ENCODE assay signal across 9 cellular contexts in genomic region chr16:71499775-71500364, GRCh38. TPM values are rescaled to one million over a fixed set of nuclear protein-coding genes. Genes with fewer than 3 reads are reported as not detected.
DNase-seq lines count a peak whose midpoint lies in the region; ATAC-seq, FAIRE-seq and TF ChIP-seq lines count a peak whose summit lies in the region.
"Had no signal": no experiment of that assay in that cellular context is flagged by ENCODE, and none has a peak within 500 bp of the region (broad histone marks: within the 10 kb centered on the region; RNA-seq: fewer than 3 reads in every experiment).

No MANE protein-coding gene starts in this region.

- no peaks in the 10 kb centered on the region for H3K36me3 ChIP-seq in BJ (ENCODE audit: control insufficient read depth, insufficient read depth, low read length)
- no peaks in the 10 kb centered on the region for H3K36me3 ChIP-seq in HepG2 (replicated peaks in 1 of 2; ENCODE audit: control insufficient read depth in 1 of 2, insufficient read depth in 2 of 2, low read length in 2 of 2)

- POLR2A ChIA-PET in BJ (lab: Charles Lee) = no interaction called here
- POLR2A ChIA-PET in HepG2 (lab: Yijun Ruan, JAX) = interaction anchor here (0.7 to 1.3 kb wide), 3 partner anchors 16 to 73 kb away, joined by 3 to 10 read pairs (median 5); partner anchors contain the start of gene ZNF23

- no TSS peak for BruUV-seq in HepG2 (replicated peaks; lab: Mats Ljungman, UMichigan)

- no peaks in the 10 kb centered on the region for H3K9me3 Mint-ChIP-seq in central memory CD8-positive, alpha-beta T cell
- no peaks in the 10 kb centered on the region for H3K9me3 Mint-ChIP-seq in stimulated activated effector memory CD8-positive, alpha-beta T cell treated with anti-CD3 and anti-CD28 coated beads, Interleukin-12 subunit alpha, Interleukin-12 subunit beta, amount 100 ng/mL, for 72 hours

- peak; percentile 84 for TF ChIP-seq RAD21 in HepG2 (CRISPR knock-in tag; IDR thresholded peaks at IDR 0.05)

- intact Hi-C loops in HepG2 (cut with micrococcal nuclease; ENCODE audit: unreplicated experiment) = loop anchor here (1.0 to 5.0 kb wide), 4 partner anchors 37 to 88 kb away; partner anchors contain the start of gene ZNF23

- no peak overlapping the region for H3K4me3 Mint-ChIP-seq in central memory CD8-positive, alpha-beta T cell
- H3K4me3 Mint-ChIP-seq in stimulated activated effector memory CD8-positive, alpha-beta T cell treated with anti-CD3 and anti-CD28 coated beads, Interleukin-12 subunit alpha, Interleukin-12 subunit beta, amount 100 ng/mL, for 72 hours = no peak overlapping the region

- TF ChIP-seq EP300 in HepG2 (IDR thresholded peaks at IDR 0.05; ENCODE audit: low read depth in 2 of 2, low read length in 2 of 2) = no peak
- TF ChIP-seq EP300 in HepG2 (CRISPR knock-in tag; IDR thresholded peaks at IDR 0.05; ENCODE audit: borderline replicate concordance) = no peak

- no peak overlapping the region for H3K27ac Mint-ChIP-seq in central memory CD8-positive, alpha-beta T cell (ENCODE audit: low read depth)
- H3K27ac Mint-ChIP-seq in stimulated activated effector memory CD8-positive, alpha-beta T cell treated with anti-CD3 and anti-CD28 coated beads, Interleukin-12 subunit alpha, Interleukin-12 subunit beta, amount 100 ng/mL, for 72 hours = no peak overlapping the region

- no peak overlapping the region for H3K27ac ChIP-seq in HepG2 (ENCODE audit: extremely low read length, insufficient read depth, low read length)

- no peaks in the 10 kb centered on the region for H3K36me3 Mint-ChIP-seq in central memory CD8-positive, alpha-beta T cell (ENCODE audit: insufficient read depth)
- no peaks in the 10 kb centered on the region for H3K36me3 Mint-ChIP-seq in stimulated activated effector memory CD8-positive, alpha-beta T cell treated with anti-CD3 and anti-CD28 coated beads, Interleukin-12 subunit alpha, Interleukin-12 subunit beta, amount 100 ng/mL, for 72 hours

- TF ChIP-seq POLR2A in HepG2 (IDR thresholded peaks at IDR 0.05; ENCODE audit: insufficient read depth in 1 of 2, low read depth in 2 of 2, low read length in 2 of 2) = no peak

- H3K4me1 ChIP-seq in HepG2 (ENCODE audit: insufficient read depth, low read length) = no peaks in the 10 kb centered on the region

- in situ Hi-C loops in HepG2 (cut with HindIII; ENCODE audit: extremely low pct_ligation_motif_present, low pct_unique_long_range_greater_than_20kb) = loop anchor here (5.0 to 10.0 kb wide), 3 partner anchors 37 to 88 kb away; partner anchors contain the start of gene TLE7

- peaks cover 23% of the 10 kb centered on the region for H3K27me3 Mint-ChIP-seq in central memory CD8-positive, alpha-beta T cell

- DNase-seq in BJ (ENCODE audit: low read depth) (no peak), NCI-H146 (lab: John Stamatoyannopoulos, UW) (peak; percentile 27), HepG2 (ENCODE audit: low spot score) (peak; percentile 68), KG1 (lab: John Stamatoyannopoulos, UW) (no peak)
- DNase-seq in central memory CD8-positive, alpha-beta T cell (ENCODE audit: low spot score in 2 of 2) = peak; percentile 26 to 38
- peak; percentile 37 to 63 for DNase-seq in stimulated activated effector memory CD8-positive, alpha-beta T cell treated with anti-CD3 and anti-CD28 coated beads, Interleukin-12 subunit alpha, Interleukin-12 subunit beta, amount 100 ng/mL, for 72 hours (ENCODE audit: low spot score in 2 of 2)

- no peak overlapping the region for H2AFZ ChIP-seq in HepG2 (ENCODE audit: low read length)

- CTCF ChIA-PET in BJ (lab: Yijun Ruan, JAX) (interaction anchor here (0.6 to 7.7 kb wide), 22 partner anchors 9 to 211 kb away, joined by 3 to 170 read pairs (median 4); no protein-coding TSS in a partner anchor), HepG2 (lab: Yijun Ruan, JAX; ENCODE audit: low intra/inter-chr PET ratio, low total read pairs) (interaction anchor here (1.4 to 2.7 kb wide), 6 partner anchors 20 to 111 kb away, joined by 3 to 31 read pairs (median 10); partner anchors contain the start of gene TLE7)

- H3K9me3 ChIP-seq in HepG2 (ENCODE audit: low read length) = no peaks in the 10 kb centered on the region

- peak; percentile 39 for FAIRE-seq in TTC549 (lab: Jason Lieb, UNC)
- peak; percentile 87 for FAIRE-seq in HepG2 (lab: Jason Lieb, UNC)

- no peaks in the 10 kb centered on the region for H4K20me1 ChIP-seq in HepG2 (ENCODE audit: insufficient read depth, low read length)

- H3K9ac ChIP-seq in HepG2 (ENCODE audit: insufficient read depth, low read depth, low read length) = no peak overlapping the region

- no peaks in the 10 kb centered on the region; the same call in 1 of the 2 replicates for H3K27me3 ChIP-seq in BJ (ENCODE audit: control insufficient read depth, insufficient read depth, low read length)
- H3K27me3 ChIP-seq in HepG2 (ENCODE audit: control insufficient read depth in 1 of 2, insufficient read depth in 2 of 2, low read length in 2 of 2) = no peaks in the 10 kb centered on the region

- ATAC-seq in GM19043 (IDR thresholded peaks at IDR 0.05; ENCODE audit: low read depth, unreplicated experiment) = peak; percentile 81
- ATAC-seq in central memory CD8-positive, alpha-beta T cell (replicated peaks; ENCODE audit: extremely low read depth, poor library complexity, severe bottlenecking) = no peak
- ATAC-seq in HepG2 = peak; percentile 85
- ATAC-seq in stimulated activated effector memory CD8-positive, alpha-beta T cell treated with anti-CD3 and anti-CD28 coated beads, Interleukin-12 subunit alpha, Interleukin-12 subunit beta, amount 100 ng/mL, for 72 hours = peak; percentile 70

- H3K4me2 ChIP-seq in HepG2 (ENCODE audit: low read depth, low read length) = no peak overlapping the region

- WGBS in HepG2 (ENCODE audit: low lambda C conversion rate) = 0% methylated on average over 3 of the region's 3 CpGs

- no peaks in the 10 kb centered on the region for H3K4me1 Mint-ChIP-seq in central memory CD8-positive, alpha-beta T cell
- H3K4me1 Mint-ChIP-seq in stimulated activated effector memory CD8-positive, alpha-beta T cell treated with anti-CD3 and anti-CD28 coated beads, Interleukin-12 subunit alpha, Interleukin-12 subunit beta, amount 100 ng/mL, for 72 hours = no peaks in the 10 kb centered on the region

- H3K4me3 ChIP-seq in BJ (ENCODE audit: low read depth, low read length) (no peak overlapping the region), HepG2 (replicated peaks in 1 of 3; ENCODE audit: insufficient read depth in 1 of 3, low read depth in 2 of 3, low read length in 3 of 3) (no peak overlapping the region)

- H3K79me2 ChIP-seq in HepG2 (ENCODE audit: insufficient read depth, low read length) = no peaks in the 10 kb centered on the region

- TF ChIP-seq CTCF in BJ (IDR thresholded peaks at IDR 0.05; ENCODE audit: insufficient read depth, low read depth, low read length) (peak; percentile 70), HepG2 (CRISPR knock-in tag; IDR thresholded peaks at IDR 0.05) (peak; percentile 90)

RNA-seq across cellular contexts. Expression of gene ZNF19, which starts 10.7 kb away (rescaled TPM):
- 1.6 and 2.2 TPM in 2 replicates for polyA plus RNA-seq in BJ (2011; rRNA removed)
- polyA minus RNA-seq in BJ (2011; rRNA and poly(A)+ RNA removed) = 2.5 and 3.1 TPM in 2 replicates
- 4.6 and 5.8 TPM in 2 replicates for total RNA-seq in HepG2 (2016; rRNA removed; fragmentation: Illumina TruSeq; extraction: Trizol)
- total RNA-seq in HepG2 (2016; cell fraction: cytosol; rRNA removed; fragmentation: Illumina TruSeq; extraction: Trizol; ENCODE audit: low read depth) = 2.1 and 4.1 TPM in 2 replicates
- 4.1 and 5.9 TPM in 2 replicates for total RNA-seq in HepG2 (2016; cell fraction: insoluble cytoplasmic fraction; rRNA removed; fragmentation: Illumina TruSeq; extraction: Trizol)
- 5.0 and 5.7 TPM in 2 replicates for total RNA-seq in HepG2 (2016; cell fraction: membrane; rRNA removed; fragmentation: Illumina TruSeq; extraction: Trizol)
- total RNA-seq in HepG2 (2016; cell fraction: nucleus; rRNA removed; fragmentation: Illumina TruSeq; extraction: Trizol) = 9.4 and 10.8 TPM in 2 replicates
- 3.2 and 3.7 TPM in 2 replicates for polyA plus RNA-seq in HepG2 (2011; rRNA removed)
- 1.4 and 1.9 TPM in 2 replicates for polyA plus RNA-seq in HepG2 (2011; cell fraction: cytosol; rRNA removed)
- 6.9 and 16.9 TPM in 2 replicates for polyA plus RNA-seq in HepG2 (2011; cell fraction: nucleus; rRNA removed)
- 3.5 and 3.9 TPM in 2 replicates for polyA plus RNA-seq in HepG2 (2012)
- 0.70 and 0.83 TPM in 2 replicates for polyA plus RNA-seq in HepG2 (2016; cell fraction: cytosol; fragmentation: Illumina TruSeq; extraction: Trizol; ENCODE audit: low read depth)
- polyA plus RNA-seq in HepG2 (2016; cell fraction: insoluble cytoplasmic fraction; fragmentation: Illumina TruSeq; extraction: Trizol; ENCODE audit: low read depth) = 2.9 and 3.0 TPM in 2 replicates
- 1.4 and 1.8 TPM in 2 replicates for polyA plus RNA-seq in HepG2 (2016; cell fraction: membrane; fragmentation: Illumina TruSeq; extraction: Trizol; ENCODE audit: low read depth)
- polyA plus RNA-seq in HepG2 (2016; cell fraction: nucleus; fragmentation: Illumina TruSeq; extraction: Trizol; ENCODE audit: insufficient read depth, low read depth) = 5.9 and 7.3 TPM in 2 replicates
- 2.3 and 5.0 TPM in 2 replicates for polyA minus RNA-seq in HepG2 (2011; rRNA and poly(A)+ RNA removed; ENCODE audit: low replicate concordance)
- 2.3 and 2.4 TPM in 2 replicates for polyA minus RNA-seq in HepG2 (2011; cell fraction: cytosol; rRNA and poly(A)+ RNA removed)
- 20.5 and 25.0 TPM in 2 replicates for polyA minus RNA-seq in HepG2 (2011; cell fraction: nucleus; rRNA and poly(A)+ RNA removed)

RNA-seq across cellular contexts. Expression of gene CHST4, which starts 26.4 kb away (rescaled TPM):
- polyA plus RNA-seq in BJ (2011; rRNA removed) (not detected in 2 replicates), HepG2 (2011; rRNA removed) (not detected in 2 replicates)
- not detected in 2 replicates for polyA minus RNA-seq in BJ (2011; rRNA and poly(A)+ RNA removed)
- total RNA-seq in HepG2 (2016; rRNA removed; fragmentation: Illumina TruSeq; extraction: Trizol) = not detected in 2 replicates
- not detected in 2 replicates for total RNA-seq in HepG2 (2016; cell fraction: cytosol; rRNA removed; fragmentation: Illumina TruSeq; extraction: Trizol; ENCODE audit: low read depth)
- total RNA-seq in HepG2 (2016; cell fraction: insoluble cytoplasmic fraction; rRNA removed; fragmentation: Illumina TruSeq; extraction: Trizol) = not detected in 2 replicates
- total RNA-seq in HepG2 (2016; cell fraction: membrane; rRNA removed; fragmentation: Illumina TruSeq; extraction: Trizol) = not detected in 2 replicates
- not detected in 2 replicates for total RNA-seq in HepG2 (2016; cell fraction: nucleus; rRNA removed; fragmentation: Illumina TruSeq; extraction: Trizol)
- not detected in 2 replicates for polyA plus RNA-seq in HepG2 (2011; cell fraction: cytosol; rRNA removed)
- polyA plus RNA-seq in HepG2 (2011; cell fraction: nucleus; rRNA removed) = not detected in 2 replicates
- polyA plus RNA-seq in HepG2 (2012) = not detected in 2 replicates
- not detected in 2 replicates for polyA plus RNA-seq in HepG2 (2016; cell fraction: cytosol; fragmentation: Illumina TruSeq; extraction: Trizol; ENCODE audit: low read depth)
- not detected in 2 replicates for polyA plus RNA-seq in HepG2 (2016; cell fraction: insoluble cytoplasmic fraction; fragmentation: Illumina TruSeq; extraction: Trizol; ENCODE audit: low read depth)
- polyA plus RNA-seq in HepG2 (2016; cell fraction: membrane; fragmentation: Illumina TruSeq; extraction: Trizol; ENCODE audit: low read depth) = not detected in 2 replicates
- not detected in 2 replicates for polyA plus RNA-seq in HepG2 (2016; cell fraction: nucleus; fragmentation: Illumina TruSeq; extraction: Trizol; ENCODE audit: insufficient read depth, low read depth)
- polyA minus RNA-seq in HepG2 (2011; rRNA and poly(A)+ RNA removed; ENCODE audit: low replicate concordance) = not detected in 2 replicates
- polyA minus RNA-seq in HepG2 (2011; cell fraction: cytosol; rRNA and poly(A)+ RNA removed) = not detected in 2 replicates
- not detected in 2 replicates for polyA minus RNA-seq in HepG2 (2011; cell fraction: nucleus; rRNA and poly(A)+ RNA removed)
- total RNA-seq: skeletal muscle tissue had no signal

RNA-seq across cellular contexts. Expression of gene ZNF23, which starts 37.8 kb away (rescaled TPM):
- polyA plus RNA-seq in BJ (2011; rRNA removed) (10.8 and 11.8 TPM in 2 replicates), HepG2 (2011; rRNA removed) (8.6 and 9.0 TPM in 2 replicates)
- polyA minus RNA-seq in BJ (2011; rRNA and poly(A)+ RNA removed) = 8.7 and 12.5 TPM in 2 replicates
- 12.2 and 14.0 TPM in 2 replicates for total RNA-seq in HepG2 (2016; rRNA removed; fragmentation: Illumina TruSeq; extraction: Trizol)
- total RNA-seq in HepG2 (2016; cell fraction: cytosol; rRNA removed; fragmentation: Illumina TruSeq; extraction: Trizol; ENCODE audit: low read depth) = 3.5 and 3.6 TPM in 2 replicates
- 13.3 and 16.5 TPM in 2 replicates for total RNA-seq in HepG2 (2016; cell fraction: insoluble cytoplasmic fraction; rRNA removed; fragmentation: Illumina TruSeq; extraction: Trizol)
- 10.1 and 11.2 TPM in 2 replicates for total RNA-seq in HepG2 (2016; cell fraction: membrane; rRNA removed; fragmentation: Illumina TruSeq; extraction: Trizol)
- 10.9 and 15.4 TPM in 2 replicates for total RNA-seq in HepG2 (2016; cell fraction: nucleus; rRNA removed; fragmentation: Illumina TruSeq; extraction: Trizol)
- polyA plus RNA-seq in HepG2 (2011; cell fraction: cytosol; rRNA removed) = 4.5 and 5.9 TPM in 2 replicates
- 20.0 and 26.0 TPM in 2 replicates for polyA plus RNA-seq in HepG2 (2011; cell fraction: nucleus; rRNA removed)
- polyA plus RNA-seq in HepG2 (2012) = 9.4 and 12.6 TPM in 2 replicates
- 3.0 and 4.3 TPM in 2 replicates for polyA plus RNA-seq in HepG2 (2016; cell fraction: cytosol; fragmentation: Illumina TruSeq; extraction: Trizol; ENCODE audit: low read depth)
- polyA plus RNA-seq in HepG2 (2016; cell fraction: insoluble cytoplasmic fraction; fragmentation: Illumina TruSeq; extraction: Trizol; ENCODE audit: low read depth) = 13.3 and 14.9 TPM in 2 replicates
- polyA plus RNA-seq in HepG2 (2016; cell fraction: membrane; fragmentation: Illumina TruSeq; extraction: Trizol; ENCODE audit: low read depth) = 6.6 and 7.5 TPM in 2 replicates
- polyA plus RNA-seq in HepG2 (2016; cell fraction: nucleus; fragmentation: Illumina TruSeq; extraction: Trizol; ENCODE audit: insufficient read depth, low read depth) = 23.3 and 26.4 TPM in 2 replicates
- polyA minus RNA-seq in HepG2 (2011; rRNA and poly(A)+ RNA removed; ENCODE audit: low replicate concordance) = 3.7 and 8.1 TPM in 2 replicates
- 2.6 and 3.8 TPM in 2 replicates for polyA minus RNA-seq in HepG2 (2011; cell fraction: cytosol; rRNA and poly(A)+ RNA removed)
- polyA minus RNA-seq in HepG2 (2011; cell fraction: nucleus; rRNA and poly(A)+ RNA removed) = 14.2 and 15.2 TPM in 2 replicates

RNA-seq across cellular contexts. Expression of gene TLE7, which starts 58.0 kb away (rescaled TPM):
- polyA plus RNA-seq in BJ (2011; rRNA removed) (not detected in 2 replicates), HepG2 (2011; rRNA removed) (not detected in 2 replicates)
- polyA minus RNA-seq in BJ (2011; rRNA and poly(A)+ RNA removed) = not detected in 2 replicates
- not detected in 2 replicates for total RNA-seq in HepG2 (2016; rRNA removed; fragmentation: Illumina TruSeq; extraction: Trizol)
- total RNA-seq in HepG2 (2016; cell fraction: cytosol; rRNA removed; fragmentation: Illumina TruSeq; extraction: Trizol; ENCODE audit: low read depth) = not detected in 2 replicates
- total RNA-seq in HepG2 (2016; cell fraction: insoluble cytoplasmic fraction; rRNA removed; fragmentation: Illumina TruSeq; extraction: Trizol) = not detected in 2 replicates
- total RNA-seq in HepG2 (2016; cell fraction: membrane; rRNA removed; fragmentation: Illumina TruSeq; extraction: Trizol) = not detected in 2 replicates
- total RNA-seq in HepG2 (2016; cell fraction: nucleus; rRNA removed; fragmentation: Illumina TruSeq; extraction: Trizol) = not detected in 2 replicates
- polyA plus RNA-seq in HepG2 (2011; cell fraction: cytosol; rRNA removed) = not detected in 2 replicates
- polyA plus RNA-seq in HepG2 (2011; cell fraction: nucleus; rRNA removed) = 0.10 TPM in 1 of 2 replicates, not detected in the other
- not detected in 2 replicates for polyA plus RNA-seq in HepG2 (2012)
- not detected in 2 replicates for polyA plus RNA-seq in HepG2 (2016; cell fraction: cytosol; fragmentation: Illumina TruSeq; extraction: Trizol; ENCODE audit: low read depth)
- polyA plus RNA-seq in HepG2 (2016; cell fraction: insoluble cytoplasmic fraction; fragmentation: Illumina TruSeq; extraction: Trizol; ENCODE audit: low read depth) = not detected in 2 replicates
- polyA plus RNA-seq in HepG2 (2016; cell fraction: membrane; fragmentation: Illumina TruSeq; extraction: Trizol; ENCODE audit: low read depth) = not detected in 2 replicates
- polyA plus RNA-seq in HepG2 (2016; cell fraction: nucleus; fragmentation: Illumina TruSeq; extraction: Trizol; ENCODE audit: insufficient read depth, low read depth) = not detected in 2 replicates
- polyA minus RNA-seq in HepG2 (2011; rRNA and poly(A)+ RNA removed; ENCODE audit: low replicate concordance) = not detected in 2 replicates
- polyA minus RNA-seq in HepG2 (2011; cell fraction: cytosol; rRNA and poly(A)+ RNA removed) = not detected in 2 replicates
- not detected in 2 replicates for polyA minus RNA-seq in HepG2 (2011; cell fraction: nucleus; rRNA and poly(A)+ RNA removed)
- total RNA-seq: skeletal muscle tissue had no signal

Comparison
In these comparisons a context has a peak if more than half of its experiments do, and no peak if none do; other contexts are left out.
1. DNase-seq: peak in NCI-H146 (single experiment), central memory CD8-positive, alpha-beta T cell (2 of 2), HepG2 (single experiment) and stimulated activated effector memory CD8-positive, alpha-beta T cell treated with anti-CD3 and anti-CD28 coated beads, Interleukin-12 subunit alpha, Interleukin-12 subunit beta, amount 100 ng/mL, for 72 hours (2 of 2); none in BJ (single experiment) and KG1 (single experiment).